Comparison of ENCODE assay signal across 14 cellular contexts in genomic region chr9:100401042-100401441, GRCh38. TPM values are rescaled to one million over a fixed set of nuclear protein-coding genes. Genes with fewer than 3 reads are reported as not detected.
DNase-seq lines count a peak whose midpoint lies in the region; ATAC-seq and TF ChIP-seq lines count a peak whose summit lies in the region.
"Had no signal": no experiment of that assay in that cellular context is flagged by ENCODE, and none has a peak within 500 bp of the region (broad histone marks: within the 10 kb centered on the region; RNA-seq: fewer than 3 reads in every experiment).

No MANE protein-coding gene starts in this region.

- peaks cover 14% of the 10 kb centered on the region for H3K4me1 Mint-ChIP-seq in WTC11
- H3K4me1 Mint-ChIP-seq: CD14-positive monocyte; CD4-positive, alpha-beta memory T cell had no signal

- no peak overlapping the region for H3K27ac Mint-ChIP-seq in WTC11
- H3K27ac Mint-ChIP-seq: CD4-positive, alpha-beta memory T cell had no signal

- H3K27me3 ChIP-seq in H7 (ENCODE audit: control insufficient read depth, insufficient read depth, low read length), result no peaks in the 10 kb centered on the region
- H3K27me3 ChIP-seq: BLaER1 had no signal

- H3K4me3 ChIP-seq in H7 (ENCODE audit: insufficient read depth, low read depth, low read length), result no peak overlapping the region
- H3K4me3 ChIP-seq: BLaER1, K562 had no signal

- H3K9me3 Mint-ChIP-seq in WTC11, result peaks cover 10% of the 10 kb centered on the region
- H3K9me3 Mint-ChIP-seq: CD4-positive, alpha-beta memory T cell had no signal

- no peak overlapping the region for H3K4me3 Mint-ChIP-seq in WTC11
- H3K4me3 Mint-ChIP-seq: CD14-positive monocyte; CD4-positive, alpha-beta memory T cell had no signal

- H3K36me3 Mint-ChIP-seq in WTC11, result peaks cover 2% of the 10 kb centered on the region; the same call in 1 of the 2 replicates
- H3K36me3 Mint-ChIP-seq: CD14-positive monocyte; CD4-positive, alpha-beta memory T cell had no signal

- DNase-seq in H7, result peak; percentile 45
- no peak for DNase-seq in WTC11 (ENCODE audit: low spot score)
- peak; percentile 18 for DNase-seq in iPS-NIHi7 (ENCODE audit: extremely low spot score)
- DNase-seq in COLO668 (lab: John Stamatoyannopoulos, UW; ENCODE audit: unreplicated experiment), result no peak
- DNase-seq in amygdala (lab: John Stamatoyannopoulos, UW), result no peak
- no peak for DNase-seq in HUDEP-2 (lab: John Stamatoyannopoulos, UW; ENCODE audit: unreplicated experiment in 76 of 76)
- no peak for DNase-seq in anterior cingulate cortex (lab: John Stamatoyannopoulos, UW)
- DNase-seq: CD4-positive, alpha-beta memory T cell; COR-L47; DMS 273 treated with DMSO at 0.1 percent for 48 hours; IMR-90 had no signal

- H3K27me3 Mint-ChIP-seq in WTC11 (ENCODE audit: low read depth), result no peaks in the 10 kb centered on the region; the same call in 1 of the 2 replicates

- POLR2A ChIA-PET in WTC11 (lab: Charles Lee), result no interaction called here

- H3K36me3 ChIP-seq in H7 (replicated peaks; ENCODE audit: control insufficient read depth, insufficient read depth, low read length), result no peaks in the 10 kb centered on the region
- H3K36me3 ChIP-seq: BLaER1 had no signal

- peak; percentile 78 for ATAC-seq in WTC11
- ATAC-seq: K562 had no signal

- TF ChIP-seq CTCF in WTC11 (IDR thresholded peaks at IDR 0.05), result no peak

- CTCF ChIA-PET in WTC11 (lab: Charles Lee), result no interaction called here

TF ChIP-seq in WTC11, 78 proteins besides CTCF, POLR2A, EP300 and RAD21:
- no peak for TF ChIP-seq ETV6 (CRISPR knock-in tag; IDR thresholded peaks at IDR 0.05)
- no peak for TF ChIP-seq PREB (CRISPR knock-in tag; IDR thresholded peaks at IDR 0.05; ENCODE audit: borderline replicate concordance)
- no peak for TF ChIP-seq ATF1 (CRISPR knock-in tag; IDR thresholded peaks at IDR 0.05)
- TF ChIP-seq GRHL2 (CRISPR knock-in tag; IDR thresholded peaks at IDR 0.05; ENCODE audit: insufficient replicate concordance, severe bottlenecking), result no peak
- TF ChIP-seq ZNF423 (CRISPR knock-in tag; IDR thresholded peaks at IDR 0.05), result no peak
- no peak for TF ChIP-seq ZNF425 (CRISPR knock-in tag; conservative IDR thresholded peaks at IDR 0.05)
TF ChIP-seq in WTC11: peak in this region for 0.

RNA-seq across cellular contexts. Expression of gene MSANTD3, which starts 25.9 kb away (rescaled TPM):
- total RNA-seq in H7 (2014; rRNA removed; shearing (Covaris generic)), result 36.9 and 44.5 TPM in 2 replicates
- 28.9 to 30.3 TPM (median 30.2 TPM) in 3 replicates for total RNA-seq in WTC11 (2021)

RNA-seq across cellular contexts. Expression of gene TEX10, which starts 48.3 kb away (rescaled TPM):
- total RNA-seq in H7 (2014; rRNA removed; shearing (Covaris generic)), result 44.9 and 57.2 TPM in 2 replicates
- 47.6 to 64.7 TPM (median 50.5 TPM) in 3 replicates for total RNA-seq in WTC11 (2021)

Comparison
In these comparisons a context has a peak if more than half of its experiments do, and no peak if none do; other contexts are left out.
1. DNase-seq: peak in H7 (single experiment) and iPS-NIHi7 (single experiment); none in WTC11 (single experiment), COLO668 (single experiment), amygdala (0 of 56), HUDEP-2 (0 of 76) and anterior cingulate cortex (0 of 58).